23 cellular contexts compared by ENCODE assay signal in the genomic region with DNA sequence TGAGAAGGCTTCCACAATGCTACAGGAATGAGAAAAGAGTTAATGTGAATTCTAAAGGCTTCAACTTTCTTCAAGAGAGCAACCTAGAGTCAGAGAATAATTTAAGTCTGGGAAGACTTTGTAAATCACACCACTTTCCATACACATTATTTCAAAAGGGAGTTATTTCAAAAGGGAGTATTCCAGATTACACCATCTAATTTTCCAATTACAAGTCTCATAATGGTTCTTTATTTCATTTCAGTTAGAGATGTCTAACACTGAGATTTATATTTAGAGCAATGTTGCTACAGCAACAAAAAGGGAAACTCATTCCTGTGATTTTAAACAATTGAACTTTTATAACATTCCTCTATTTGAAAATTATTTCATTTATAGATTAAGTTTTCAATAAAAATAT.
DNase-seq lines count a peak whose midpoint lies in the region; ATAC-seq, FAIRE-seq and TF ChIP-seq lines count a peak whose summit lies in the region.
"Had no signal": no experiment of that assay in that cellular context is flagged by ENCODE, and none has a peak within 500 bp of the region (broad histone marks: within the 10 kb centered on the region; RNA-seq: fewer than 3 reads in every experiment).

No MANE protein-coding gene starts in this region.

- no peaks in the 10 kb centered on the region for H3K36me3 ChIP-seq in HUES64 (ENCODE audit: insufficient read depth, low read length)
- no peaks in the 10 kb centered on the region for H3K36me3 ChIP-seq in mucosa of stomach (ENCODE audit: control insufficient read depth, insufficient read depth, low read length)
- H3K36me3 ChIP-seq: HAP-1, lower lobe of right lung, thoracic aorta had no signal

- no peak for DNase-seq in A549 (ENCODE audit: low read depth in 1 of 2, low spot score in 1 of 2)
- no peak for DNase-seq in ureter (ENCODE audit: low spot score)
- DNase-seq in NCI-H2227 (lab: John Stamatoyannopoulos, UW; ENCODE audit: unreplicated experiment): no peak
- no peak for DNase-seq in activated effector memory CD4-positive, alpha-beta T cell treated with Interleukin-2 at 50 U/mL for 16 hours
- DNase-seq: activated B cell treated with CpG ODN at 0.5 μM for 24 hours; activated naive CD8-positive, alpha-beta T cell treated with anti-CD3 and anti-CD28 coated beads, Interleukin-2, amount 10 ng/mL, durations not matched to agents 7 days and 5 days; CD4-positive, CD25-positive, alpha-beta regulatory T cell; KG1; lower lobe of right lung; natural killer cell; NCI-H2081; NCI-H510A treated with DMSO at 0.1 percent for 48 hours; SHP77 treated with DMSO at 0.1 percent for 48 hours; T-helper 17 cell had no signal

- no peak for TF ChIP-seq EP300 in A549 (IDR thresholded peaks at IDR 0.05)

- intact Hi-C loops in dendritic cell treated with granulocyte-macrophage colony-stimulating factor and Interleukin-4, amounts not matched to agents 40 ng/mL and 50 ng/mL, for 4 days (cut with micrococcal nuclease): no loop called here

- POLR2A ChIA-PET in A549 (lab: Yijun Ruan, JAX): no interaction called here

- H3K27me3 Mint-ChIP-seq in dendritic cell treated with granulocyte-macrophage colony-stimulating factor and Interleukin-4, amounts not matched to agents 40 ng/mL and 50 ng/mL, for 4 days: no peaks in the 10 kb centered on the region
- H3K27me3 Mint-ChIP-seq: progenitor cell of endocrine pancreas; stimulated activated memory B cell treated with anti-CD40 and anti-IgM and Interleukin-4, amounts not matched to agents 10 μg/mL and 1 μg/mL and 100 μg/mL, for 72 hours had no signal

- no peaks in the 10 kb centered on the region for H3K36me3 Mint-ChIP-seq in dendritic cell treated with granulocyte-macrophage colony-stimulating factor and Interleukin-4, amounts not matched to agents 40 ng/mL and 50 ng/mL, for 4 days (ENCODE audit: low read depth)
- H3K36me3 Mint-ChIP-seq: activated naive CD8-positive, alpha-beta T cell treated with anti-CD3 and anti-CD28 coated beads, Interleukin-2, amount 10 ng/mL, durations not matched to agents 7 days and 5 days; CD4-positive, CD25-positive, alpha-beta regulatory T cell; natural killer cell; stimulated activated memory B cell treated with anti-CD40 and anti-IgM and Interleukin-4, amounts not matched to agents 10 μg/mL and 1 μg/mL and 100 μg/mL, for 72 hours had no signal

- H3K9ac ChIP-seq in HUES64 (ENCODE audit: low read depth, low read length) (no peak overlapping the region), mucosa of stomach (ENCODE audit: low read length) (peak overlapping the region; percentile 9)

- no peak for TF ChIP-seq CTCF in A549 (IDR thresholded peaks at IDR 0.05)

- no peak overlapping the region for H3K27ac ChIP-seq in A549
- H3K27ac ChIP-seq in HUES64 (ENCODE audit: low read depth, low read length): peak overlapping the region; percentile 27; the same call in 1 of the 2 replicates
- H3K27ac ChIP-seq: lower lobe of right lung had no signal

- TF ChIP-seq RAD21 in A549 (conservative IDR thresholded peaks at IDR 0.05 in 1 of 2, IDR thresholded peaks at IDR 0.05 in 1 of 2): no peak

- H3K4me3 ChIP-seq in A549: no peak overlapping the region
- no peak overlapping the region for H3K4me3 ChIP-seq in HUES64 (ENCODE audit: low read length)
- H3K4me3 ChIP-seq in mucosa of stomach (ENCODE audit: low read length): no peak overlapping the region
- H3K4me3 ChIP-seq: HAP-1 had no signal

- CTCF ChIA-PET in A549 (lab: Yijun Ruan, JAX): interaction anchor here (1.0 kb wide), 1 partner anchor 10 kb away, joined by 3 read pairs; no protein-coding TSS in a partner anchor

- H3K4me1 ChIP-seq in A549 (peaks cover 56% of the 10 kb centered on the region), HUES64 (ENCODE audit: insufficient read depth, low read length) (peaks cover 46% of the 10 kb centered on the region), mucosa of stomach (ENCODE audit: control insufficient read depth, insufficient read depth, low read length) (peaks cover 16% of the 10 kb centered on the region)
- H3K4me1 ChIP-seq: HAP-1 had no signal

- H3K4me1 Mint-ChIP-seq in dendritic cell treated with granulocyte-macrophage colony-stimulating factor and Interleukin-4, amounts not matched to agents 40 ng/mL and 50 ng/mL, for 4 days (ENCODE audit: low read depth): peaks cover 28% of the 10 kb centered on the region
- H3K4me1 Mint-ChIP-seq: CD4-positive, CD25-positive, alpha-beta regulatory T cell; natural killer cell; stimulated activated memory B cell treated with anti-CD40 and anti-IgM and Interleukin-4, amounts not matched to agents 10 μg/mL and 1 μg/mL and 100 μg/mL, for 72 hours had no signal

- H3K9me3 Mint-ChIP-seq in dendritic cell treated with granulocyte-macrophage colony-stimulating factor and Interleukin-4, amounts not matched to agents 40 ng/mL and 50 ng/mL, for 4 days: no peaks in the 10 kb centered on the region
- H3K9me3 Mint-ChIP-seq: activated B cell treated with CpG ODN at 0.5 μM for 24 hours; activated naive CD8-positive, alpha-beta T cell treated with anti-CD3 and anti-CD28 coated beads, Interleukin-2, amount 10 ng/mL, durations not matched to agents 7 days and 5 days; natural killer cell; stimulated activated memory B cell treated with anti-CD40 and anti-IgM and Interleukin-4, amounts not matched to agents 10 μg/mL and 1 μg/mL and 100 μg/mL, for 72 hours had no signal

- H3K27ac Mint-ChIP-seq in dendritic cell treated with granulocyte-macrophage colony-stimulating factor and Interleukin-4, amounts not matched to agents 40 ng/mL and 50 ng/mL, for 4 days: peak overlapping the region; percentile 64
- H3K27ac Mint-ChIP-seq: activated B cell treated with CpG ODN at 0.5 μM for 24 hours; activated naive CD8-positive, alpha-beta T cell treated with anti-CD3 and anti-CD28 coated beads, Interleukin-2, amount 10 ng/mL, durations not matched to agents 7 days and 5 days; CD4-positive, CD25-positive, alpha-beta regulatory T cell; natural killer cell; stimulated activated memory B cell treated with anti-CD40 and anti-IgM and Interleukin-4, amounts not matched to agents 10 μg/mL and 1 μg/mL and 100 μg/mL, for 72 hours; T-helper 17 cell had no signal

- peak overlapping the region; percentile 40 for H3K4me3 Mint-ChIP-seq in dendritic cell treated with granulocyte-macrophage colony-stimulating factor and Interleukin-4, amounts not matched to agents 40 ng/mL and 50 ng/mL, for 4 days
- H3K4me3 Mint-ChIP-seq: activated B cell treated with CpG ODN at 0.5 μM for 24 hours; activated naive CD8-positive, alpha-beta T cell treated with anti-CD3 and anti-CD28 coated beads, Interleukin-2, amount 10 ng/mL, durations not matched to agents 7 days and 5 days; CD4-positive, CD25-positive, alpha-beta regulatory T cell; natural killer cell; stimulated activated memory B cell treated with anti-CD40 and anti-IgM and Interleukin-4, amounts not matched to agents 10 μg/mL and 1 μg/mL and 100 μg/mL, for 72 hours; T-helper 17 cell had no signal

- FAIRE-seq in A549 (lab: Jason Lieb, UNC): no peak

- no peaks in the 10 kb centered on the region for H3K27me3 ChIP-seq in HUES64 (ENCODE audit: insufficient read depth, low read length)
- no peaks in the 10 kb centered on the region for H3K27me3 ChIP-seq in mucosa of stomach (ENCODE audit: control insufficient read depth, insufficient read depth, low read length)

- peak overlapping the region; percentile 76; the same call in 2 of the 3 replicates for H3K4me2 ChIP-seq in A549

- no peak for TF ChIP-seq POLR2A in A549 (IDR thresholded peaks at IDR 0.05; ENCODE audit: low read length)

- no peak for ATAC-seq in A549
- no peak for ATAC-seq in GM21723 (IDR thresholded peaks at IDR 0.05; ENCODE audit: unreplicated experiment)
- ATAC-seq: esophagus mucosa; natural killer cell; stimulated activated memory B cell treated with anti-CD40 and anti-IgM and Interleukin-4, amounts not matched to agents 10 μg/mL and 1 μg/mL and 100 μg/mL, for 72 hours; T-helper 17 cell had no signal

- H3K9me3 ChIP-seq in A549 (no peaks in the 10 kb centered on the region), HUES64 (ENCODE audit: insufficient read depth, low read depth, low read length) (no peaks in the 10 kb centered on the region), mucosa of stomach (ENCODE audit: control insufficient read depth, low read length) (no peaks in the 10 kb centered on the region)
- H3K9me3 ChIP-seq: HAP-1, lower lobe of right lung, thoracic aorta had no signal

TF ChIP-seq in A549, 52 proteins besides CTCF, POLR2A, EP300 and RAD21 (continues in another document):
- TF ChIP-seq RFX5 (IDR thresholded peaks at IDR 0.05): no peak
- no peak for TF ChIP-seq RARB (CRISPR knock-in tag; IDR thresholded peaks at IDR 0.05)
- no peak for TF ChIP-seq RCOR1 (IDR thresholded peaks at IDR 0.05; ENCODE audit: low read depth, low read length)
- TF ChIP-seq PHF8 (IDR thresholded peaks at IDR 0.05; ENCODE audit: borderline replicate concordance, low read depth): no peak
- TF ChIP-seq, protein P1, sequence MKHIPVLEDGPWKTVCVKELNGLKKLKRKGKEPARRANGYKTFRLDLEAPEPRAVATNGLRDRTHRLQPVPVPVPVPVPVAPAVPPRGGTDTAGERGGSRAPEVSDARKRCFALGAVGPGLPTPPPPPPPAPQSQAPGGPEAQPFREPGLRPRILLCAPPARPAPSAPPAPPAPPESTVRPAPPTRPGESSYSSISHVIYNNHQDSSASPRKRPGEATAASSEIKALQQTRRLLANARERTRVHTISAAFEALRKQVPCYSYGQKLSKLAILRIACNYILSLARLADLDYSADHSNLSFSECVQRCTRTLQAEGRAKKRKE (CRISPR knock-in tag; IDR thresholded peaks at IDR 0.05; ENCODE audit: low read depth): no peak
- TF ChIP-seq HOXB13 (CRISPR knock-in tag; IDR thresholded peaks at IDR 0.05; ENCODE audit: low read depth): no peak
- TF ChIP-seq CEBPB (IDR thresholded peaks at IDR 0.05): no peak
- TF ChIP-seq TP53 (CRISPR knock-in tag; IDR thresholded peaks at IDR 0.05): no peak
- no peak for TF ChIP-seq MAZ (IDR thresholded peaks at IDR 0.05; ENCODE audit: borderline replicate concordance, low read depth, low read length)
- no peak for TF ChIP-seq KDM1A (IDR thresholded peaks at IDR 0.05; ENCODE audit: low read depth)
